In the genomic region with DNA sequence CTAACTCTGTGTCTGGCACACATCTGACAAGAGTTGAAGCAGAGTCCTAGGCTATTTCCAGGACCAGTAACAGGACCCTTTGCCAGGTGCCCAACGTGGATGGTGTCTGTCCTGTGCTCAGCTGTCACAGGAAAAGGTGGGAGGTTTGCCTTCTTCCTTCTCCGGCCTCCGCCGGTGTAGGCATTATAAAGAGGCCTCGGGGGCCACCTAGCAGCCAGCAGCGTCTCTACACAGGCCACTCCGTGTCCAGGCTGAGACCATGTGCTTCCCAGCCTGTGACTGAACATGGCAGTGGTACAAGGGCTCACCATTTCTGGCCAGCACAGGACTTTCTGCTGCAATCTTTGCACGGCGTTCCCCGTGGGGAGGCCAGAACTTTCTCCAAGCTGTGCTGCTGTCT, we compare ENCODE assay signal across 9 cellular contexts.
DNase-seq lines count a peak whose midpoint lies in the region; ATAC-seq and TF ChIP-seq lines count a peak whose summit lies in the region.
"Had no signal": no experiment of that assay in that cellular context is flagged by ENCODE, and none has a peak within 500 bp of the region (broad histone marks: within the 10 kb centered on the region; RNA-seq: fewer than 3 reads in every experiment).

No MANE protein-coding gene starts in this region.

- no peaks in the 10 kb centered on the region for H3K27me3 Mint-ChIP-seq in CD8-positive, alpha-beta memory T cell

- no peaks in the 10 kb centered on the region for H3K36me3 Mint-ChIP-seq in CD8-positive, alpha-beta memory T cell

- H4K20me1 ChIP-seq in OCI-LY1 (ENCODE audit: insufficient read depth, low read length): no peaks in the 10 kb centered on the region

- CTCF ChIA-PET in CD8-positive, alpha-beta memory T cell (lab: Charles Lee): no interaction called here

- ATAC-seq in HG03095 (IDR thresholded peaks at IDR 0.05; ENCODE audit: unreplicated experiment): no peak

- POLR2A ChIA-PET in CD8-positive, alpha-beta memory T cell (lab: Charles Lee): no interaction called here

- no peak overlapping the region for H3K4me3 ChIP-seq in OCI-LY1 (ENCODE audit: low read depth, low read length, poor library complexity, severe bottlenecking)
- no peak overlapping the region for H3K4me3 ChIP-seq in fibroblast of mammary gland (ENCODE audit: control insufficient read depth, low read depth, low read length)
- H3K4me3 ChIP-seq in CD8-positive, alpha-beta memory T cell (ENCODE audit: low read length): no peak overlapping the region

- H3K27ac Mint-ChIP-seq in CD8-positive, alpha-beta memory T cell: no peak overlapping the region

- no peaks in the 10 kb centered on the region for H3K9me3 Mint-ChIP-seq in CD8-positive, alpha-beta memory T cell

- no peak overlapping the region for H3K9ac ChIP-seq in OCI-LY1 (ENCODE audit: low read length)

- no peak overlapping the region for H3K4me3 Mint-ChIP-seq in CD8-positive, alpha-beta memory T cell

- peak; percentile 8; the same call in 1 of the 2 replicates for TF ChIP-seq CTCF in OCI-LY1 (IDR thresholded peaks at IDR 0.05; ENCODE audit: low read length)
- TF ChIP-seq CTCF in fibroblast of mammary gland (conservative IDR thresholded peaks at IDR 0.05; ENCODE audit: control insufficient read depth, insufficient read depth, low read depth, low read length): peak; percentile 35

- DNase-seq in EL (peak; percentile 33), fibroblast of mammary gland (ENCODE audit: low read depth) (peak; percentile 36), posterior cingulate gyrus (peak in 6 of 10 donors; percentile 13 to 88 (median 36)), KG1 (lab: John Stamatoyannopoulos, UW) (no peak), T-helper 9 cell (no peak)
- no peak for DNase-seq in CD8-positive, alpha-beta memory T cell
- DNase-seq: NCI-H1417 had no signal

- H3K27ac ChIP-seq in OCI-LY1 (ENCODE audit: low read depth, low read length, poor library complexity, severe bottlenecking): no peak overlapping the region
- H3K27ac ChIP-seq in CD8-positive, alpha-beta memory T cell (ENCODE audit: low read depth, low read length): no peak overlapping the region

- no peaks in the 10 kb centered on the region for H3K9me2 ChIP-seq in OCI-LY1 (ENCODE audit: low read depth, low read length)

- intact Hi-C loops in posterior cingulate gyrus (cut with DNase I): no loop called here

- H3K4me2 ChIP-seq in OCI-LY1 (ENCODE audit: low read length): no peak overlapping the region

- H3K79me2 ChIP-seq in OCI-LY1 (ENCODE audit: insufficient read depth, low read length): no peaks in the 10 kb centered on the region

- H3K9me3 ChIP-seq in OCI-LY1 (ENCODE audit: low read length): no peaks in the 10 kb centered on the region
- no peaks in the 10 kb centered on the region for H3K9me3 ChIP-seq in CD8-positive, alpha-beta memory T cell (ENCODE audit: low read length)

- H3F3A ChIP-seq in OCI-LY1 (ENCODE audit: insufficient read depth, low read length): no peaks in the 10 kb centered on the region

- H2AFZ ChIP-seq in OCI-LY1 (ENCODE audit: low read length): no peak overlapping the region

- H3K27me3 ChIP-seq in OCI-LY1 (ENCODE audit: insufficient read depth, low read length): no peaks in the 10 kb centered on the region
- no peaks in the 10 kb centered on the region for H3K27me3 ChIP-seq in CD8-positive, alpha-beta memory T cell (ENCODE audit: insufficient read depth, low read length, poor library complexity, severe bottlenecking)

- no peaks in the 10 kb centered on the region for H3K4me1 ChIP-seq in OCI-LY1 (ENCODE audit: insufficient read depth, low read length, severe bottlenecking)
- H3K4me1 ChIP-seq in CD8-positive, alpha-beta memory T cell (ENCODE audit: insufficient read depth, low read length): no peaks in the 10 kb centered on the region

- no peaks in the 10 kb centered on the region for H3K36me3 ChIP-seq in OCI-LY1 (ENCODE audit: insufficient read depth, low read length)
- no peaks in the 10 kb centered on the region for H3K36me3 ChIP-seq in CD8-positive, alpha-beta memory T cell (ENCODE audit: insufficient read depth, low read length)

- H3K4me1 Mint-ChIP-seq in CD8-positive, alpha-beta memory T cell: no peaks in the 10 kb centered on the region

Comparison
In these comparisons a context has a peak if more than half of its experiments do, and no peak if none do; other contexts are left out.
1. DNase-seq: peak in EL (single experiment), fibroblast of mammary gland (single experiment) and posterior cingulate gyrus (6 of 10); none in KG1 (single experiment), CD8-positive, alpha-beta memory T cell (0 of 5) and T-helper 9 cell (single experiment).